ENCODE assay signal across 9 cellular contexts in genomic region chr1:235601087-235601486, GRCh38. TPM values are rescaled to one million over a fixed set of nuclear protein-coding genes. Genes with fewer than 3 reads are reported as not detected.
A peak's percentile ranks its signal among the peaks of the same experiment; 100 is the strongest.
DNase-seq lines count a peak whose midpoint lies in the region; ATAC-seq and TF ChIP-seq lines count a peak whose summit lies in the region.
"Had no signal": no experiment of that assay in that cellular context is flagged by ENCODE, and none has a peak within 500 bp of the region (broad histone marks: within the 10 kb centered on the region; RNA-seq: fewer than 3 reads in every experiment).

No MANE protein-coding gene starts in this region.

- H3K36me3 ChIP-seq in heart left ventricle = no peaks in the 10 kb centered on the region

- no peaks in the 10 kb centered on the region for H3K9me3 ChIP-seq in heart left ventricle

- in situ Hi-C loops in SK-MEL-5 (cut with HindIII; ENCODE audit: low pct_unique_long_range_greater_than_20kb, low sequenced_read_pairs) = no loop called here

- H3K4me1 ChIP-seq in heart left ventricle = no peaks in the 10 kb centered on the region

- H3K4me3 ChIP-seq in GM12864 (ENCODE audit: low read depth, low read length) (no peak overlapping the region), fibroblast of villous mesenchyme (ENCODE audit: low read depth, low read length) (no peak overlapping the region), heart left ventricle (no peak overlapping the region)

- TF ChIP-seq CTCF in GM12864 (IDR thresholded peaks at IDR 0.05; ENCODE audit: low read depth, low read length, missing control alignments) = peak; percentile 52
- TF ChIP-seq CTCF in fibroblast of villous mesenchyme (IDR thresholded peaks at IDR 0.05; ENCODE audit: insufficient read depth, low read depth, low read length) = peak; percentile 46
- TF ChIP-seq CTCF in heart left ventricle (IDR thresholded peaks at IDR 0.05) = peak in 6 of 12 donors; percentile 18 to 29 (median 22)

- WGBS in heart left ventricle, 4 donors = 56 to 75% (median 72%) methylated on average over 4 of the region's 4 CpGs

- no peak overlapping the region for H3K27ac ChIP-seq in heart left ventricle

- DNase-seq in 8988T = peak; percentile 48
- no peak for DNase-seq in GM12864 (ENCODE audit: low read depth)
- DNase-seq in SK-MEL-5 (ENCODE audit: low read depth, low spot score) = peak; percentile 58
- DNase-seq in fibroblast of villous mesenchyme (ENCODE audit: low read depth) = peak; percentile 18
- DNase-seq in activated gamma-delta T cell (lab: John Stamatoyannopoulos, UW) = no peak
- DNase-seq in AG20443 (ENCODE audit: low spot score) = no peak
- no peak for DNase-seq in heart left ventricle
- DNase-seq: NCI-H226 had no signal

- TF ChIP-seq POLR2A in heart left ventricle (IDR thresholded peaks at IDR 0.05) = no peak

- intact Hi-C loops in heart left ventricle (cut with DNase I) = no loop called here

- no peaks in the 10 kb centered on the region for H3K27me3 ChIP-seq in heart left ventricle

- ATAC-seq in HG03097 (IDR thresholded peaks at IDR 0.05; ENCODE audit: low FRiP score, unreplicated experiment) (no peak), heart left ventricle (no peak)

RNA-seq across cellular contexts. Expression of gene GNG4, which starts 48.5 kb away (rescaled TPM):
- 5.2 and 6.7 TPM in 2 replicates for total RNA-seq in SK-MEL-5 (2014; rRNA removed; shearing (Covaris generic))
- polyA plus RNA-seq in SK-MEL-5 (2015; cell fraction: cytosol; rRNA removed) = 8.1 and 8.6 TPM in 2 replicates
- 0.37 and 1.0 TPM in 2 replicates for polyA plus RNA-seq in SK-MEL-5 (2015; cell fraction: nucleus; rRNA removed)
- total RNA-seq in fibroblast of villous mesenchyme = 5.2 and 7.3 TPM in 2 replicates
- total RNA-seq in heart left ventricle = under 1 TPM in 2 of 9 donors, not detected in 7; 0.06 to 0.07 TPM
- polyA plus RNA-seq in heart left ventricle = not detected

Comparison
In these comparisons a context has a peak if more than half of its experiments do, and no peak if none do; other contexts are left out.
1. DNase-seq: peak in 8988T (single experiment), SK-MEL-5 (single experiment) and fibroblast of villous mesenchyme (single experiment); none in GM12864 (single experiment), activated gamma-delta T cell (single experiment), AG20443 (single experiment) and heart left ventricle (0 of 5).